Comparison of ENCODE assay signal across 20 cellular contexts in the genomic region with DNA sequence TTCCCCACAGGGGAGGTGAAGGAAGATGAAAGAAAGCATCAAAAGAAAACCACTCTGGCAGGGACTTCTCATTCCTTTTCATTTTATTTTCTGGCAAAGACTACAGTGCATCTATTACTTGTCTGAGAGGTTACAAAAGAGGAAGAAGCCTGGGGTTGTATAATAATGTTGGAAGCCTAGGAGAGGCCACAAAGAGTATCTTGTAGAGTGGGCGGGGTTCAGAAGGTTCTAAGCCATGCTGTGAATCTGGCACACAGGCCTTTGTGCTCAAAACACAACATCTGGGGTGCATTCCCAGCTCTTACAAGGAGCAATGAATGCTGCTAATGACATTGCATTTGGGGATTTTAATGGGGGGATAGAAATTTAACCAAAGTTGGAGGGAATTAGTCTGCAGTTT.
"Had no signal": no experiment of that assay in that cellular context is flagged by ENCODE, and none has a peak within 500 bp of the region (broad histone marks: within the 10 kb centered on the region; RNA-seq: fewer than 3 reads in every experiment).

No MANE protein-coding gene starts in this region.

- H3K4me1 Mint-ChIP-seq: activated naive CD4-positive, alpha-beta T cell treated with anti-CD3 and anti-CD28 coated beads, Interleukin-2, amount 10 ng/mL, durations not matched to agents 7 days and 5 days; activated naive CD8-positive, alpha-beta T cell treated with anti-CD3 and anti-CD28 coated beads, Interleukin-2, amount 50 U/mL, for 24 hours; central memory CD8-positive, alpha-beta T cell had no signal

- H3K27ac Mint-ChIP-seq: activated naive CD4-positive, alpha-beta T cell treated with anti-CD3 and anti-CD28 coated beads, Interleukin-2, amount 10 ng/mL, durations not matched to agents 7 days and 5 days; activated naive CD8-positive, alpha-beta T cell treated with anti-CD3 and anti-CD28 coated beads, Interleukin-2, amount 50 U/mL, for 24 hours; stimulated activated naive CD8-positive, alpha-beta T cell treated with anti-CD3 and anti-CD28 coated beads, Interleukin-15, Interleukin-2, amounts not matched to agents 100 ng/mL and 50 ng/mL, for 24 hours had no signal

- H3K27ac ChIP-seq: heart right ventricle, prostate gland, right atrium auricular region, tibial nerve, vagina, VCaP had no signal

- H3K4me3 Mint-ChIP-seq: activated naive CD4-positive, alpha-beta T cell treated with anti-CD3 and anti-CD28 coated beads, Interleukin-2, amount 10 ng/mL, durations not matched to agents 7 days and 5 days; activated naive CD8-positive, alpha-beta T cell treated with anti-CD3 and anti-CD28 coated beads, Interleukin-2, amount 50 U/mL, for 24 hours; activated T-cell treated with anti-CD3 and anti-CD28 coated beads, Interleukin-2, amount 50 U/mL, for 4 hours; central memory CD8-positive, alpha-beta T cell; stimulated activated naive CD8-positive, alpha-beta T cell treated with anti-CD3 and anti-CD28 coated beads, Interleukin-15, Interleukin-2, amounts not matched to agents 100 ng/mL and 50 ng/mL, for 24 hours had no signal

- H3K4me3 ChIP-seq: heart right ventricle, prostate gland, right atrium auricular region, tibial nerve, vagina had no signal

- DNase-seq: activated CD4-positive, alpha-beta T cell treated with anti-CD3 and anti-CD28 coated beads, Interleukin-2, amount 50 U/mL, for 1 hour; activated CD4-positive, CD25-positive, alpha-beta regulatory T cell treated with anti-CD3 and anti-CD28 coated beads, Interleukin-2, amount 50 U/mL, for 72 hours; activated CD8-positive, alpha-beta memory T cell treated with anti-CD3 and anti-CD28 coated beads, Interleukin-2, amount 50 U/mL, for 4 hours; activated effector memory CD4-positive, alpha-beta T cell treated with Interleukin-2 at 50 U/mL for 16 hours; activated naive CD4-positive, alpha-beta T cell treated with anti-CD3 and anti-CD28 coated beads, Interleukin-2, amount 10 ng/mL, durations not matched to agents 7 days and 5 days; activated naive CD8-positive, alpha-beta T cell treated with anti-CD3 and anti-CD28 coated beads, Interleukin-2, amount 50 U/mL, for 24 hours; activated T-cell treated with anti-CD3 and anti-CD28 coated beads, Interleukin-2, amount 50 U/mL, for 4 hours; anterior cingulate cortex; cortex of kidney; heart right ventricle; kidney glomerular epithelial cell; left ventricle myocardium superior; occipital lobe had no signal

- H3K36me3 ChIP-seq: heart right ventricle, prostate gland, right atrium auricular region, tibial nerve, vagina had no signal

- H3K4me1 ChIP-seq: heart right ventricle, prostate gland, right atrium auricular region, tibial nerve, vagina had no signal

- H3K27me3 ChIP-seq: right atrium auricular region, tibial nerve, vagina had no signal

- H3K9me3 ChIP-seq: prostate gland, vagina had no signal

- H3K36me3 Mint-ChIP-seq: activated naive CD4-positive, alpha-beta T cell treated with anti-CD3 and anti-CD28 coated beads, Interleukin-2, amount 10 ng/mL, durations not matched to agents 7 days and 5 days had no signal

- H3K9me3 Mint-ChIP-seq: activated naive CD4-positive, alpha-beta T cell treated with anti-CD3 and anti-CD28 coated beads, Interleukin-2, amount 10 ng/mL, durations not matched to agents 7 days and 5 days had no signal

- ATAC-seq: activated naive CD8-positive, alpha-beta T cell treated with anti-CD3 and anti-CD28 coated beads, Interleukin-2, amount 50 U/mL, for 24 hours; activated T-cell treated with anti-CD3 and anti-CD28 coated beads, Interleukin-2, amount 50 U/mL, for 4 hours; heart right ventricle; left ventricle myocardium superior had no signal
